Comparison of ENCODE assay signal across 10 cellular contexts in genomic region chr6:163585932-163586437, GRCh38.
DNase-seq lines count a peak whose midpoint lies in the region; ATAC-seq and TF ChIP-seq lines count a peak whose summit lies in the region.
"Had no signal": no experiment of that assay in that cellular context is flagged by ENCODE, and none has a peak within 500 bp of the region (broad histone marks: within the 10 kb centered on the region; RNA-seq: fewer than 3 reads in every experiment).

No MANE protein-coding gene starts in this region.

- WGBS in mesenchymal stem cell = 20% methylated on average over 6 of the region's 8 CpGs

- H3K4me1 ChIP-seq in mesenchymal stem cell (ENCODE audit: control insufficient read depth, insufficient read depth, low read depth, low read length) = peaks cover 5% of the 10 kb centered on the region

- H3K18ac ChIP-seq in mesenchymal stem cell (ENCODE audit: low read depth in 1 of 2, low read length in 2 of 2) = no peak overlapping the region

- no peaks in the 10 kb centered on the region for H3K79me1 ChIP-seq in mesenchymal stem cell (replicated peaks; ENCODE audit: low read length, poor library complexity, severe bottlenecking)

- H3K4me3 ChIP-seq in AG09309 (ENCODE audit: control insufficient read depth, low read depth, low read length) = no peak overlapping the region
- H3K4me3 ChIP-seq in NB4 (ENCODE audit: low read depth, low read length) = peak overlapping the region; percentile 21
- peak overlapping the region in 1 of 2 experiments; percentile 52 for H3K4me3 ChIP-seq in mesenchymal stem cell (ENCODE audit: insufficient read depth in 1 of 2, low read depth in 1 of 2, low read length in 2 of 2)

- H3K9me3 ChIP-seq in mesenchymal stem cell (ENCODE audit: control insufficient read depth, low read length) = no peaks in the 10 kb centered on the region

- TF ChIP-seq POLR2A in NB4 (IDR thresholded peaks at IDR 0.05; ENCODE audit: extremely low read depth, insufficient read length) = no peak

- H3K27me3 Mint-ChIP-seq in chondrocyte (ENCODE audit: low read depth) = no peaks in the 10 kb centered on the region
- no peaks in the 10 kb centered on the region for H3K27me3 Mint-ChIP-seq in activated CD4-positive, alpha-beta T cell treated with anti-CD3 and anti-CD28 coated beads, Interleukin-2, amount 10 ng/mL, durations not matched to agents 7 days and 5 days
- H3K27me3 Mint-ChIP-seq in nephron progenitor cell (ENCODE audit: low read depth, poor library complexity) = peaks cover 8% of the 10 kb centered on the region

- H3K36me3 Mint-ChIP-seq in chondrocyte (ENCODE audit: low read depth) = no peaks in the 10 kb centered on the region
- H3K36me3 Mint-ChIP-seq in activated CD4-positive, alpha-beta T cell treated with anti-CD3 and anti-CD28 coated beads, Interleukin-2, amount 10 ng/mL, durations not matched to agents 7 days and 5 days (ENCODE audit: low read depth) = no peaks in the 10 kb centered on the region
- peaks cover 10% of the 10 kb centered on the region for H3K36me3 Mint-ChIP-seq in nephron progenitor cell (ENCODE audit: low read depth)

- H2BK120ac ChIP-seq in mesenchymal stem cell (ENCODE audit: low read depth, low read length) = no peak overlapping the region

- DNase-seq in AG09309 (ENCODE audit: low read depth) (peak; percentile 67), NB4 (ENCODE audit: low read depth) (peak; percentile 94), chondrocyte (ENCODE audit: low spot score) (no peak), mesenchymal stem cell (peak; percentile 91), activated T-cell treated with anti-CD3 and anti-CD28 coated beads for 4 hours (no peak), nephron progenitor cell (no peak)
- no peak for DNase-seq in activated CD4-positive, alpha-beta T cell treated with anti-CD3 and anti-CD28 coated beads, Interleukin-2, amount 10 ng/mL, durations not matched to agents 7 days and 5 days
- DNase-seq: DMS 273 treated with DMSO at 0.1 percent for 48 hours, NCI-H1436 had no signal

- POLR2A ChIA-PET in activated CD4-positive, alpha-beta T cell treated with anti-CD3 and anti-CD28 coated beads, Interleukin-2, amount 10 ng/mL, durations not matched to agents 7 days and 5 days (lab: Charles Lee) = no interaction called here

- H3K36me3 ChIP-seq in mesenchymal stem cell (ENCODE audit: control insufficient read depth in 1 of 2, insufficient read depth in 2 of 2, low read depth in 1 of 2, low read length in 2 of 2) = no peaks in the 10 kb centered on the region

- ATAC-seq in activated CD4-positive, CD25-positive, alpha-beta regulatory T cell treated with anti-CD3 and anti-CD28 coated beads, Interleukin-2, amount 50 U/mL, for 24 hours = no peak

- CTCF ChIA-PET in activated CD4-positive, alpha-beta T cell treated with anti-CD3 and anti-CD28 coated beads, Interleukin-2, amount 10 ng/mL, durations not matched to agents 7 days and 5 days (lab: Charles Lee) = no interaction called here

- no peak for TF ChIP-seq CTCF in AG09309 (IDR thresholded peaks at IDR 0.05; ENCODE audit: control insufficient read depth, insufficient read depth, low read depth, low read length, missing control alignments)
- TF ChIP-seq CTCF in NB4 (IDR thresholded peaks at IDR 0.05; ENCODE audit: low read depth, low read length) = no peak
- TF ChIP-seq CTCF in chondrocyte (IDR thresholded peaks at IDR 0.05) = peak; percentile 6
- no peak for TF ChIP-seq CTCF in nephron progenitor cell (IDR thresholded peaks at IDR 0.05)

- no peak overlapping the region for H3K23ac ChIP-seq in mesenchymal stem cell (ENCODE audit: low read length in 2 of 2)

- no peak overlapping the region for H3K4ac ChIP-seq in mesenchymal stem cell (ENCODE audit: low read depth in 1 of 2, low read length in 2 of 2)

- no peak overlapping the region for H3K4me2 ChIP-seq in mesenchymal stem cell (ENCODE audit: low read length, poor library complexity, severe bottlenecking)

- peak overlapping the region; percentile 41 for H3K9ac ChIP-seq in mesenchymal stem cell (ENCODE audit: low read length)

- H4K91ac ChIP-seq in mesenchymal stem cell (ENCODE audit: low read length) = no peak overlapping the region

- H2AK5ac ChIP-seq in mesenchymal stem cell (ENCODE audit: low read length, severe bottlenecking) = no peak overlapping the region

- H3K14ac ChIP-seq in mesenchymal stem cell (ENCODE audit: low read length in 2 of 2) = no peak overlapping the region

- H3K9me3 Mint-ChIP-seq in chondrocyte (ENCODE audit: low read depth) = peaks cover 18% of the 10 kb centered on the region
- H3K9me3 Mint-ChIP-seq in activated CD4-positive, alpha-beta T cell treated with anti-CD3 and anti-CD28 coated beads, Interleukin-2, amount 10 ng/mL, durations not matched to agents 7 days and 5 days = peaks cover 2% of the 10 kb centered on the region
- peaks cover 16% of the 10 kb centered on the region for H3K9me3 Mint-ChIP-seq in nephron progenitor cell

- H3K4me1 Mint-ChIP-seq in chondrocyte (ENCODE audit: low read depth) = peaks cover 41% of the 10 kb centered on the region
- H3K4me1 Mint-ChIP-seq in activated CD4-positive, alpha-beta T cell treated with anti-CD3 and anti-CD28 coated beads, Interleukin-2, amount 10 ng/mL, durations not matched to agents 7 days and 5 days = no peaks in the 10 kb centered on the region
- peaks cover 5% of the 10 kb centered on the region for H3K4me1 Mint-ChIP-seq in nephron progenitor cell

- no peak overlapping the region for H2BK5ac ChIP-seq in mesenchymal stem cell (ENCODE audit: low read depth, low read length, poor library complexity, severe bottlenecking)

- H3K27ac Mint-ChIP-seq in chondrocyte (ENCODE audit: unreplicated experiment) (peak overlapping the region; percentile 91), nephron progenitor cell (no peak overlapping the region)
- H3K27ac Mint-ChIP-seq in activated CD4-positive, alpha-beta T cell treated with anti-CD3 and anti-CD28 coated beads, Interleukin-2, amount 10 ng/mL, durations not matched to agents 7 days and 5 days = no peak overlapping the region

- H2BK15ac ChIP-seq in mesenchymal stem cell (ENCODE audit: low read depth, poor library complexity, severe bottlenecking) = no peak overlapping the region

- H3K27ac ChIP-seq in mesenchymal stem cell (ENCODE audit: low read length, poor library complexity, severe bottlenecking) = peak overlapping the region; percentile 44

- no peaks in the 10 kb centered on the region for H3K27me3 ChIP-seq in mesenchymal stem cell (ENCODE audit: control insufficient read depth in 1 of 2, insufficient read depth in 1 of 2, low read length in 2 of 2)

- H3K4me3 Mint-ChIP-seq in chondrocyte (ENCODE audit: unreplicated experiment) (peak overlapping the region; percentile 31), nephron progenitor cell (no peak overlapping the region)
- H3K4me3 Mint-ChIP-seq in activated CD4-positive, alpha-beta T cell treated with anti-CD3 and anti-CD28 coated beads, Interleukin-2, amount 10 ng/mL, durations not matched to agents 7 days and 5 days = no peak overlapping the region

- no peak overlapping the region for H4K8ac ChIP-seq in mesenchymal stem cell (ENCODE audit: low read length)

- H2AFZ ChIP-seq in mesenchymal stem cell (ENCODE audit: low read depth, low read length) = no peak overlapping the region

- H2BK12ac ChIP-seq in mesenchymal stem cell (ENCODE audit: low read length in 2 of 2) = no peak overlapping the region

Comparison
In these comparisons a context has a peak if more than half of its experiments do, and no peak if none do; other contexts are left out.
1. DNase-seq: peak in AG09309 (single experiment), NB4 (single experiment) and mesenchymal stem cell (single experiment); none in chondrocyte (single experiment), activated T-cell treated with anti-CD3 and anti-CD28 coated beads for 4 hours (single experiment), activated CD4-positive, alpha-beta T cell treated with anti-CD3 and anti-CD28 coated beads, Interleukin-2, amount 10 ng/mL, durations not matched to agents 7 days and 5 days (single experiment) and nephron progenitor cell (single experiment).